In the genomic region with DNA sequence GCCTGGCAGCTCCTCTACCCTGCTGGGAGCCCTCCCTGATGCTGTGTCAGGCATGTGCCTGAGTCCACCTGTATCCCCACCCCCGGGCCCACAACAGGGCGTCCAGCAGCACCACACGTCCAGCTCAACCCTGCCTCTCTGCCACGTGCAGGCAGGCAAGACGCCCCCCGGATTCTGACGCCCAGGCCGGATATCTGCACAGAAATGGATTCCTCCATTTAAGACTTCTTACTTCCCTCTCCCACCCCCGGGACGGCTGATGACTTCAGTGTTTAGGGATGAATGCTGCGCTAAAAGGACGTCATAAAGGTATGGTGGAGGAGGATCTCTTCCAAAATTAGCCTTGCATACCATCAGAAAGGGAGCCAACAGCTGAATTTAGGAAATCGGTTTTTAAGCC, we compare ENCODE assay signal across 23 cellular contexts.
"Had no signal": no experiment of that assay in that cellular context is flagged by ENCODE, and none has a peak within 500 bp of the region (broad histone marks: within the 10 kb centered on the region; RNA-seq: fewer than 3 reads in every experiment).

No MANE protein-coding gene starts in this region.

- H3K36me3 ChIP-seq: colonic mucosa, ovary had no signal

- H3K9me3 ChIP-seq: colonic mucosa, esophagus squamous epithelium, gastroesophageal sphincter, left ventricle myocardium inferior, ovary, spleen, testis, tibial nerve had no signal

- H3K9me3 Mint-ChIP-seq: nephron progenitor cell; stimulated activated memory B cell treated with anti-CD40 and anti-IgM and Interleukin-4, amounts not matched to agents 10 μg/mL and 1 μg/mL and 100 μg/mL, for 72 hours had no signal

- H3K27me3 ChIP-seq: colonic mucosa, esophagus squamous epithelium, gastroesophageal sphincter, ovary, spleen, testis, tibial nerve had no signal

- DNase-seq: colonic mucosa; dermis blood vessel endothelial cell; esophagus squamous epithelium; foreskin fibroblast; kidney; left cardiac atrium; left ventricle myocardium inferior; mesendoderm; naive thymus-derived CD4-positive, alpha-beta T cell; nephron progenitor cell; ovary; spleen; stimulated activated CD4-positive, alpha-beta T cell treated with anti-CD3 and anti-CD28 coated beads, Interleukin-15, amount 100 ng/mL, for 24 hours; stimulated activated CD4-positive, alpha-beta T cell treated with anti-CD3 and anti-CD28 coated beads, Interleukin-1b, Interleukin-23, amount 100 ng/mL, for 48 hours; stimulated activated CD4-positive, alpha-beta T cell treated with anti-CD3 and anti-CD28 coated beads, Interleukin-4, amount 100 ng/mL, for 24 hours; stimulated activated naive CD8-positive, alpha-beta T cell treated with anti-CD3 and anti-CD28 coated beads, Interleukin-15, amount 100 ng/mL, for 72 hours; testis had no signal

- H3K4me3 ChIP-seq: colonic mucosa, esophagus squamous epithelium, gastroesophageal sphincter, left ventricle myocardium inferior, lung, ovary, spleen, testis, tibial nerve had no signal

- H3K4me3 Mint-ChIP-seq: naive thymus-derived CD4-positive, alpha-beta T cell; nephron progenitor cell; stimulated activated memory B cell treated with anti-CD40 and anti-IgM and Interleukin-4, amounts not matched to agents 10 μg/mL and 1 μg/mL and 100 μg/mL, for 72 hours; stimulated activated naive CD8-positive, alpha-beta T cell treated with anti-CD3 and anti-CD28 coated beads, Interleukin-15, amount 100 ng/mL, for 72 hours had no signal

- H3K4me1 ChIP-seq: colonic mucosa, gastroesophageal sphincter, tibial nerve had no signal

- H3K27me3 Mint-ChIP-seq: naive thymus-derived CD4-positive, alpha-beta T cell; progenitor cell of endocrine pancreas; stimulated activated memory B cell treated with anti-CD40 and anti-IgM and Interleukin-4, amounts not matched to agents 10 μg/mL and 1 μg/mL and 100 μg/mL, for 72 hours; stimulated activated naive CD8-positive, alpha-beta T cell treated with anti-CD3 and anti-CD28 coated beads, Interleukin-15, amount 100 ng/mL, for 72 hours had no signal

- H3K27ac ChIP-seq: colonic mucosa, esophagus squamous epithelium, gastroesophageal sphincter, left ventricle myocardium inferior, ovary, spleen, testis, tibial nerve had no signal

- FAIRE-seq: kidney had no signal

- ATAC-seq: gastroesophageal sphincter; left cardiac atrium; naive thymus-derived CD4-positive, alpha-beta T cell; sciatic nerve; stimulated activated memory B cell treated with anti-CD40 and anti-IgM and Interleukin-4, amounts not matched to agents 10 μg/mL and 1 μg/mL and 100 μg/mL, for 72 hours; stimulated activated naive CD8-positive, alpha-beta T cell treated with anti-CD3 and anti-CD28 coated beads, Interleukin-15, amount 100 ng/mL, for 72 hours had no signal

- H3K27ac Mint-ChIP-seq: nephron progenitor cell; progenitor cell of endocrine pancreas; stimulated activated memory B cell treated with anti-CD40 and anti-IgM and Interleukin-4, amounts not matched to agents 10 μg/mL and 1 μg/mL and 100 μg/mL, for 72 hours had no signal
